Comparison of ENCODE assay signal across 13 cellular contexts in the genomic region with DNA sequence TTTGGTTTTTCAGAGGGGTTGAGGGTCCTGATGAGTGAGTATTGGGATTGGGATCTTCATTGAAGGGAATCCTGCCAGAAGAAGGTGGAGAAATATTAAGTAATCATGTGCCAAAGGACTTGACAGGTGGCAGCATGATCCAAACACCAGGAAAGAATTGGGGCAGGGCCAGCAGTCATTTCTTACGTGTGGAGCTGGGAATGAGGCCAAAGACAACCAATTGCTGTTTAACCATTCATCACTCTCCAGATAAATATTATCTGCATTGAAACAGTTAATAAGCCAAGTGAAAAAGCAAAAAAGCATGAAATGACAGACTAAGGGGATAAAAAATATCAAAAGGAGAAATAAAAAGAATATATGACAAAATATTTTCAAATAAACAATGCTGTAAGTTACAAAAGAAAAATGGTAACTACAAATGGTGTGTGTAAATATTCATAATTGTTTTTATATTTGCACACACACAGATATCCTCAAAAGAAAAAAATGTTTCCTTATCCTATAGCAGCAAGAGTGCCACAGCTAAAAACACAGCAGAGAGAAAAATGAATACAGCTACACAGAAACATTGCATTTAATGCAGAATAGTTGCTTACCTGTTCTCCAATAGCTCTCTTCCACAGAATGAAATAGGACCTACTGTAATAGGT. TPM values are rescaled to one million over a fixed set of nuclear protein-coding genes. Genes with fewer than 3 reads are reported as not detected.
DNase-seq lines count a peak whose midpoint lies in the region; FAIRE-seq and TF ChIP-seq lines count a peak whose summit lies in the region.
"Had no signal": no experiment of that assay in that cellular context is flagged by ENCODE, and none has a peak within 500 bp of the region (broad histone marks: within the 10 kb centered on the region; RNA-seq: fewer than 3 reads in every experiment).

No MANE protein-coding gene starts in this region.

- H3K4me2 ChIP-seq in astrocyte (ENCODE audit: low read length), result no peak overlapping the region

- no peak for TF ChIP-seq CTCF in astrocyte (IDR thresholded peaks at IDR 0.05; ENCODE audit: insufficient read depth, low read depth, low read length)

- no peaks in the 10 kb centered on the region for H3K9me3 Mint-ChIP-seq in astrocyte (ENCODE audit: unreplicated experiment)
- H3K9me3 Mint-ChIP-seq: CD14-positive monocyte had no signal

- DNase-seq in DMS 273 treated with DMSO at 0.1 percent for 48 hours (lab: John Stamatoyannopoulos, UW) (peak; percentile 34), NCI-H1417 treated with DMSO at 0.1 percent for 48 hours (lab: John Stamatoyannopoulos, UW) (peak; percentile 12), astrocyte (ENCODE audit: low read depth) (peak; percentile 53), CD1c-positive myeloid dendritic cell (ENCODE audit: extremely low spot score) (no peak), GM03348 (ENCODE audit: low spot score) (no peak), SIG-M5 (lab: John Stamatoyannopoulos, UW) (no peak), SKM-1 (lab: John Stamatoyannopoulos, UW; ENCODE audit: unreplicated experiment) (no peak)
- DNase-seq: foreskin fibroblast, NCI-H510A treated with DMSO at 0.1 percent for 48 hours, T-helper 17 cell had no signal

- no peaks in the 10 kb centered on the region for H3K27me3 ChIP-seq in astrocyte (ENCODE audit: insufficient read depth, low read length)
- H3K27me3 ChIP-seq: breast epithelium had no signal

- H3K27ac Mint-ChIP-seq in astrocyte (ENCODE audit: unreplicated experiment), result no peak overlapping the region
- H3K27ac Mint-ChIP-seq: T-helper 17 cell had no signal

- no peaks in the 10 kb centered on the region for H3K4me1 Mint-ChIP-seq in astrocyte (ENCODE audit: low read depth, unreplicated experiment)
- H3K4me1 Mint-ChIP-seq: CD14-positive monocyte had no signal

- H3K27me3 Mint-ChIP-seq in astrocyte (ENCODE audit: low read depth, unreplicated experiment), result no peaks in the 10 kb centered on the region
- H3K27me3 Mint-ChIP-seq: T-helper 17 cell had no signal

- no peaks in the 10 kb centered on the region for H3K79me2 ChIP-seq in astrocyte (ENCODE audit: insufficient read depth, low read length)

- no peak overlapping the region for H3K9ac ChIP-seq in astrocyte (ENCODE audit: low read length)

- peaks cover 4% of the 10 kb centered on the region for H3K4me1 ChIP-seq in astrocyte (ENCODE audit: insufficient read depth, low read length)
- H3K4me1 ChIP-seq: breast epithelium had no signal

- no peak overlapping the region for H3K4me3 Mint-ChIP-seq in astrocyte (ENCODE audit: unreplicated experiment)
- H3K4me3 Mint-ChIP-seq: CD14-positive monocyte, T-helper 17 cell had no signal

- no peaks in the 10 kb centered on the region for H3K9me3 ChIP-seq in astrocyte (ENCODE audit: insufficient read depth, low read depth, low read length)
- H3K9me3 ChIP-seq: breast epithelium had no signal

- H3K36me3 ChIP-seq in astrocyte (ENCODE audit: insufficient read depth, low read length), result peaks cover 2% of the 10 kb centered on the region
- H3K36me3 ChIP-seq: breast epithelium had no signal

- no peak overlapping the region for H2AFZ ChIP-seq in astrocyte (ENCODE audit: low read depth, low read length)

- no peaks in the 10 kb centered on the region for H3K36me3 Mint-ChIP-seq in astrocyte (ENCODE audit: low read depth, unreplicated experiment)

- H4K20me1 ChIP-seq in astrocyte (ENCODE audit: insufficient read depth, low read length), result no peaks in the 10 kb centered on the region

- FAIRE-seq in astrocyte (lab: Jason Lieb, UNC) (peak; percentile 23), islet of Langerhans (lab: Jason Lieb, UNC) (peak; percentile 85)

- H3K4me3 ChIP-seq in astrocyte (ENCODE audit: insufficient read depth, low read depth, low read length), result no peak overlapping the region
- H3K4me3 ChIP-seq: breast epithelium had no signal

- H3K27ac ChIP-seq in astrocyte (ENCODE audit: low read depth, low read length), result no peak overlapping the region
- H3K27ac ChIP-seq: breast epithelium had no signal

RNA-seq across cellular contexts. Expression of a gene that starts 26.1 kb away (rescaled TPM):
- total RNA-seq in astrocyte, result 14.7 and 15.3 TPM in 2 replicates

Comparison
In these comparisons a context has a peak if more than half of its experiments do, and no peak if none do; other contexts are left out.
1. DNase-seq: peak in DMS 273 treated with DMSO at 0.1 percent for 48 hours (single experiment), NCI-H1417 treated with DMSO at 0.1 percent for 48 hours (single experiment) and astrocyte (single experiment); none in CD1c-positive myeloid dendritic cell (single experiment), GM03348 (single experiment), SIG-M5 (single experiment) and SKM-1 (single experiment).